9 cellular contexts compared by ENCODE assay signal in the genomic region with DNA sequence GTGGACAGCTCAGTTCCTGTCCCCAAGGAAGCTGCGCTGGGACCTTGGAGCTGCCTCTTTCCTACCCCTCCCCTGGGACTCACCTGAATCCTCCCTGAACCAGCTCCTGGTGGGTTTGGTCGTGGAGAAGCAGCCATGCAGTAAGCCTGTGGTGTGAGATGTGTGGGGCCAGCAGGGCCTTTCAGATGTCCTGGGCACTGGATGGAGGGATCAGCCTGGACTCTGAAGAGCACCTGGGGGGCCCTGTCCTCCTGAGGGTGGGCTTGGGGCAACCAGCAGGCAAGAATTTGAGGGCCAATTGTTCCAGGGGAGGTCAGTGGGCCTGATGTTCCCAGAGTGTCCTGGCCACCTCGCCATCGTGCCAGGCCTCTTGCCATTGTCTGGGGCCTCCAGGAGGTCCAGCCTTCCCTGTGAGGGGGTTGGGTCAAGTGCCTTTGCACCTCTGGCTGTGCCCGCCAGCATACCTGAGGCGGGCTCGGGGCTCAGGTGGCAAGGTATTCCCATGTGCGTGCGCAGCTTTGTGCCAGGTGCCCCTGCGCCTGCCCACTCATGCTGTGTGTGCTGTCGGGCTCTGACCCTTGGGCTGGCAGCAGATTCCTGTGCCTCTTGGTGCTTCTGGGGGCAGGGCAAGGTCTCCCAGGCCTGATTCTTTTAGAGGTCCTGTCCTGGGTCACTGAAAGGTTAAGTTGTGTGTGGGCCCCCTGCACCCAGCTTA. TPM values are rescaled to one million over a fixed set of nuclear protein-coding genes. Genes with fewer than 3 reads are reported as not detected.
DNase-seq lines count a peak whose midpoint lies in the region; ATAC-seq and TF ChIP-seq lines count a peak whose summit lies in the region.
"Had no signal": no experiment of that assay in that cellular context is flagged by ENCODE, and none has a peak within 500 bp of the region (broad histone marks: within the 10 kb centered on the region; RNA-seq: fewer than 3 reads in every experiment).

No MANE protein-coding gene starts in this region.

- H4K8ac ChIP-seq in neuronal stem cell (ENCODE audit: low read depth, low read length) = peak overlapping the region; percentile 75

- H3K9me3 ChIP-seq in Karpas-422 (ENCODE audit: low read length) = no peaks in the 10 kb centered on the region
- no peaks in the 10 kb centered on the region for H3K9me3 ChIP-seq in duodenal mucosa (ENCODE audit: control insufficient read depth in 1 of 2, low read length in 2 of 2)
- H3K9me3 ChIP-seq in neuronal stem cell (replicated peaks in 1 of 2; ENCODE audit: control insufficient read depth in 2 of 2, insufficient read depth in 1 of 2, low read depth in 1 of 2, low read length in 2 of 2) = no peaks in the 10 kb centered on the region
- H3K9me3 ChIP-seq in SK-N-SH = no peaks in the 10 kb centered on the region

- H3K9me2 ChIP-seq in Karpas-422 (replicated peaks; ENCODE audit: insufficient read depth, low read length) = no peaks in the 10 kb centered on the region
- H3K9me2 ChIP-seq in SK-N-SH = no peaks in the 10 kb centered on the region

- H2AFZ ChIP-seq in Karpas-422 (ENCODE audit: low read length) (no peak overlapping the region), neuronal stem cell (ENCODE audit: low read length) (no peak overlapping the region), SK-N-SH (ENCODE audit: low read depth) (no peak overlapping the region)

- H3K36me3 ChIP-seq in GM06990 (ENCODE audit: control insufficient read depth, insufficient read depth, low read length) (peaks cover 21% of the 10 kb centered on the region), Karpas-422 (ENCODE audit: insufficient read depth, low read length) (peaks cover 40% of the 10 kb centered on the region), duodenal mucosa (ENCODE audit: control insufficient read depth in 1 of 2, insufficient read depth in 2 of 2, low read length in 2 of 2) (peaks cover 38 to 62% of the 10 kb centered on the region in 2 donors), neuronal stem cell (replicated peaks in 1 of 2; ENCODE audit: control insufficient read depth in 2 of 2, insufficient read depth in 2 of 2, low read length in 2 of 2) (peaks cover 21 to 84% of the 10 kb centered on the region in 2 donors), SK-N-SH (replicated peaks in 1 of 2; ENCODE audit: control insufficient read depth in 1 of 2, insufficient read depth in 2 of 2, low read length in 1 of 2) (peaks cover 16 to 34% of the 10 kb centered on the region in 2 experiments)

- H4K91ac ChIP-seq in neuronal stem cell (ENCODE audit: low read depth, low read length, poor library complexity) = no peak overlapping the region

- H3K79me1 ChIP-seq in neuronal stem cell (ENCODE audit: low read depth, low read length) = peaks cover 31% of the 10 kb centered on the region

- H3F3A ChIP-seq in SK-N-SH (replicated peaks; ENCODE audit: insufficient read depth) = peaks cover 6% of the 10 kb centered on the region

- H3K27ac ChIP-seq in Karpas-422 (ENCODE audit: low read length) (peak overlapping the region; percentile 98), duodenal mucosa (ENCODE audit: low read depth, low read length) (no peak overlapping the region), neuronal stem cell (replicated peaks; ENCODE audit: low read length) (no peak overlapping the region), SK-N-SH (ENCODE audit: low read depth in 2 of 2, low read length in 1 of 2) (peak overlapping the region in 1 of 2 experiments; percentile 1; a peak in 1 of 4 replicates)

- H3K4me2 ChIP-seq in Karpas-422 (ENCODE audit: low read depth, low read length, poor library complexity, severe bottlenecking) (peak overlapping the region; percentile 90), neuronal stem cell (ENCODE audit: insufficient read depth, low read length, poor library complexity, severe bottlenecking) (no peak overlapping the region), SK-N-SH (no peak overlapping the region)

- peak overlapping the region; percentile 68 for H3K18ac ChIP-seq in neuronal stem cell (ENCODE audit: low read length)

- CTCF ChIA-PET in SK-N-SH (lab: Yijun Ruan, JAX) = interaction anchor here (1.3 to 3.6 kb wide), 2 partner anchors 18 to 258 kb away, joined by 3 to 33 read pairs; no protein-coding TSS in a partner anchor

- peak overlapping the region; percentile 42 for H2BK15ac ChIP-seq in neuronal stem cell (ENCODE audit: low read length)

- H3K14ac ChIP-seq in neuronal stem cell (ENCODE audit: low read length) = peak overlapping the region; percentile 67

- no CpG with 5 or more reads among the region's 11 CpGs for WGBS in neuronal stem cell (ENCODE audit: extremely low coverage in 2 of 2, insufficient read length in 2 of 2, insufficient replicate concordance in 1 of 2), 2 donors
- WGBS in SK-N-SH (ENCODE audit: low lambda C conversion rate) = 100% methylated on average over 1 of the region's 11 CpGs

- H3K4ac ChIP-seq in neuronal stem cell (ENCODE audit: low read length) = no peak overlapping the region

- TF ChIP-seq CTCF in GM06990 (IDR thresholded peaks at IDR 0.05; ENCODE audit: insufficient read depth, low read length, poor library complexity, severe bottlenecking) (no peak), SK-N-SH (IDR thresholded peaks at IDR 0.05) (no peak)

- no peak for TF ChIP-seq EP300 in SK-N-SH (IDR thresholded peaks at IDR 0.05; ENCODE audit: borderline replicate concordance in 1 of 2, low read depth in 1 of 2, low read length in 1 of 2)

- H3K9ac ChIP-seq in Karpas-422 (ENCODE audit: low read length) (peak overlapping the region; percentile 94), duodenal mucosa (ENCODE audit: low read depth in 1 of 2, low read length in 2 of 2) (peak overlapping the region; percentile 32 to 36), neuronal stem cell (ENCODE audit: low read depth, low read length, poor library complexity) (no peak overlapping the region), SK-N-SH (no peak overlapping the region)

- peak overlapping the region; percentile 49 for H2BK5ac ChIP-seq in neuronal stem cell (ENCODE audit: low read length)

- H3K79me2 ChIP-seq in Karpas-422 (ENCODE audit: low read length) (peaks cover 67% of the 10 kb centered on the region), SK-N-SH (ENCODE audit: insufficient read depth) (peaks cover 92% of the 10 kb centered on the region)

- peak overlapping the region; percentile 65 for H2BK12ac ChIP-seq in neuronal stem cell (ENCODE audit: low read length)

- peak overlapping the region; percentile 98 for H2AK5ac ChIP-seq in neuronal stem cell (ENCODE audit: low read depth, low read length)

- no peak for TF ChIP-seq RAD21 in SK-N-SH (IDR thresholded peaks at IDR 0.05; ENCODE audit: low read length)

- POLR2A ChIA-PET in SK-N-SH (lab: Yijun Ruan, JAX) = interaction anchor here (1.1 kb wide), 1 partner anchor 19 kb away, joined by 3 read pairs; no protein-coding TSS in a partner anchor

- DNase-seq in GM06990 (ENCODE audit: extremely low read depth, insufficient read length) (no peak), Karpas-422 (no peak), neuronal stem cell (ENCODE audit: low spot score) (no peak), RKO (ENCODE audit: low spot score) (no peak), SK-N-SH (no peak), NCI-H446 (lab: John Stamatoyannopoulos, UW) (no peak)
- DNase-seq: NCI-H2029 treated with DMSO at 0.1 percent for 48 hours had no signal

- peak overlapping the region; percentile 49 for H3K4me3 ChIP-seq in GM06990 (replicated peaks; ENCODE audit: low read depth, low read length)
- H3K4me3 ChIP-seq in Karpas-422 (ENCODE audit: low read length) = peak overlapping the region; percentile 84
- peak overlapping the region in 1 of 2 donors; percentile 5 for H3K4me3 ChIP-seq in duodenal mucosa (ENCODE audit: low read depth in 1 of 2, low read length in 2 of 2)
- peak overlapping the region in 1 of 2 donors; percentile 28 for H3K4me3 ChIP-seq in neuronal stem cell (ENCODE audit: low read length in 2 of 2)
- no peak overlapping the region for H3K4me3 ChIP-seq in SK-N-SH (ENCODE audit: low read depth in 2 of 2, low read length in 1 of 2)

- H3K23ac ChIP-seq in neuronal stem cell (ENCODE audit: low read depth, low read length, poor library complexity) = peak overlapping the region; percentile 25

- no peaks in the 10 kb centered on the region for H3K27me3 ChIP-seq in GM06990 (replicated peaks; ENCODE audit: control insufficient read depth, insufficient read depth, low read length)
- no peaks in the 10 kb centered on the region for H3K27me3 ChIP-seq in Karpas-422 (ENCODE audit: low read length)
- H3K27me3 ChIP-seq in duodenal mucosa (ENCODE audit: control insufficient read depth in 1 of 2, insufficient read depth in 2 of 2, low read length in 2 of 2) = no peaks in the 10 kb centered on the region
- no peaks in the 10 kb centered on the region for H3K27me3 ChIP-seq in neuronal stem cell (ENCODE audit: control insufficient read depth in 3 of 3, insufficient read depth in 3 of 3, low read depth in 1 of 3, low read length in 3 of 3)
- H3K27me3 ChIP-seq in SK-N-SH (ENCODE audit: insufficient read depth) = no peaks in the 10 kb centered on the region

- H4K20me1 ChIP-seq in Karpas-422 (ENCODE audit: insufficient read depth, low read depth, low read length) (peaks cover 67% of the 10 kb centered on the region), SK-N-SH (ENCODE audit: insufficient read depth) (peaks cover 87% of the 10 kb centered on the region)

- peak overlapping the region; percentile 27 for H2BK120ac ChIP-seq in neuronal stem cell (ENCODE audit: low read depth, low read length)

- no peak for ATAC-seq in HG03097 (IDR thresholded peaks at IDR 0.05; ENCODE audit: low FRiP score, unreplicated experiment)

- H3K4me1 ChIP-seq in Karpas-422 (ENCODE audit: low read length) (peaks cover 70% of the 10 kb centered on the region), duodenal mucosa (ENCODE audit: control insufficient read depth in 1 of 2, insufficient read depth in 2 of 2, low read length in 2 of 2) (peaks cover 83 to 88% of the 10 kb centered on the region in 2 donors), neuronal stem cell (ENCODE audit: control insufficient read depth in 2 of 2, insufficient read depth in 1 of 2, low read depth in 1 of 2, low read length in 2 of 2) (peaks cover 47 to 53% of the 10 kb centered on the region in 2 donors), SK-N-SH (ENCODE audit: control insufficient read depth in 1 of 2, insufficient read depth in 2 of 2, low read depth in 1 of 2, low read length in 1 of 2) (peaks cover 28 to 49% of the 10 kb centered on the region in 2 experiments; a peak in 3 of 4 replicates)

TF ChIP-seq in SK-N-SH, 30 proteins besides CTCF, POLR2A, EP300 and RAD21 (continues in another document):
- no peak for TF ChIP-seq EZH2phosphoT487 (IDR thresholded peaks at IDR 0.05; ENCODE audit: borderline replicate concordance, low read depth)
- TF ChIP-seq MEF2A (IDR thresholded peaks at IDR 0.05; ENCODE audit: borderline replicate concordance, low read depth) = no peak
- TF ChIP-seq JUND (IDR thresholded peaks at IDR 0.05) = no peak
- TF ChIP-seq CHD2 (IDR thresholded peaks at IDR 0.05; ENCODE audit: low read length, partially characterized antibody) = no peak
- TF ChIP-seq SMC3 (IDR thresholded peaks at IDR 0.05; ENCODE audit: low read depth, low read length) = no peak

RNA-seq across cellular contexts. Expression of gene TRIM8, which starts 7.3 kb away (rescaled TPM):
- 94.4 and 111 TPM in 2 replicates for total RNA-seq in Karpas-422 (2014; rRNA removed; shearing (Covaris generic); ENCODE audit: low replicate concordance)
- polyA plus RNA-seq in neuronal stem cell (2013, experiment 1 of 2) = 33.0 TPM
- polyA plus RNA-seq in neuronal stem cell (2013, experiment 2 of 2) = 34.2 TPM
- 67.0 and 108 TPM in 2 replicates for polyA plus RNA-seq in SK-N-SH (2012; rRNA removed)
- 70.8 and 98.8 TPM in 2 replicates for polyA plus RNA-seq in SK-N-SH (2012; cell fraction: cytosol; rRNA removed)
- polyA plus RNA-seq in SK-N-SH (2012; cell fraction: nucleus; rRNA removed) = 83.2 and 87.9 TPM in 2 replicates

Comparison
In these comparisons a context has a peak if more than half of its experiments do, and no peak if none do; other contexts are left out.
1. H3K4me3 ChIP-seq: peak in GM06990 (single experiment) and Karpas-422 (single experiment); none in SK-N-SH (0 of 2).
2. H3K9ac ChIP-seq: peak in Karpas-422 (single experiment) and duodenal mucosa (2 of 2); none in neuronal stem cell (single experiment) and SK-N-SH (single experiment).